In the genomic region with DNA sequence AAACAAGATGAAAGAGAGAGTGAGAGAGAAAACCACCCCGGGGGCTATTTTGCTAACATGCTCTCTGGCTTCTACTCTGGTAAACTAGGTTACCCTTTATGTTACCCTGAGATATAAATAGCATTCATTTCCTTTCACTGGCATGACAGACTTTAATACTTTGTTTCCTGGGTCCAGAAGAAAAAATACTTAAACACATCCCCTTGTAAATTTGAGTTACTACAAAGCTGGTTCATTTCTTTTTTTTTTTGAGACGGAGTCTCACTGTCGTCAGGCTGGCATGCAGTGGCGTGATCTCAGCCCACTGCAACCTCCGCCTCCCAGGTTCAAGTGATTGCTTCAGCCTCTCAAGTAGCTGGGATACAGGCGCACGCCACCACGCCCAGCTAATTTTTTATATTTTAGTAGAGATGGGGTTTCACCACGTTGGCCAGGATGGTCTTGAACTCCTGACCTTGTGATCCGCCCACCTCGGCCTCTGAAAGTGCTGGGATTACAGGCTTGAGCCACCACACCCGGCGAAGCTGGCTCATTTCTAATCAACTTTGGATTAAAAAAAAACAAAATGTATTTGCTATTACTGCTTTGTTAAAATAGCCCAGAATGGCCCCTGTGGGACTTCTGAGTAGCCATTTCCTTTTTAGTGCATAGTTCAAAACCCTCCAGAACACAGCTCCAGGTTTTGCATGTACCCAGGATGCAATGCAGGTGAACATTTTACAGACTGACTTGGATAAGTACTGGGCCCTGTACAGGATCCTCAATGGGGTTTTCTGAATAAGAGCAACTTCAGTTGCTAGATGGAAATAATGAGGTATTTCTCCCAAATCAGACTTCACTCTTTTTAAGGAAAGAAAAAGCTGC, we compare ENCODE assay signal across 9 cellular contexts. TPM values are rescaled to one million over a fixed set of nuclear protein-coding genes. Genes with fewer than 3 reads are reported as not detected.
DNase-seq lines count a peak whose midpoint lies in the region; ATAC-seq and TF ChIP-seq lines count a peak whose summit lies in the region.
"Had no signal": no experiment of that assay in that cellular context is flagged by ENCODE, and none has a peak within 500 bp of the region (broad histone marks: within the 10 kb centered on the region; RNA-seq: fewer than 3 reads in every experiment).

No MANE protein-coding gene starts in this region.

- peak overlapping the region; percentile 69 for H3K27ac Mint-ChIP-seq in mesothelial cell of epicardium

- DNase-seq in EH (ENCODE audit: low read depth): peak; percentile 58
- DNase-seq in Peyer's patch: no peak
- no peak for DNase-seq in mesothelial cell of epicardium (ENCODE audit: low spot score in 2 of 2, unreplicated experiment in 2 of 2)
- DNase-seq in NCI-H446 treated with DMSO at 0.1 percent for 48 hours (lab: John Stamatoyannopoulos, UW): no peak
- no peak for DNase-seq in esophagus muscularis mucosa (ENCODE audit: extremely low spot score)
- no peak for DNase-seq in NCI-H2107 treated with DMSO at 0.1 percent for 48 hours (lab: John Stamatoyannopoulos, UW; ENCODE audit: unreplicated experiment)
- DNase-seq in posterior cingulate gyrus: no peak

- H3K27me3 Mint-ChIP-seq in mesothelial cell of epicardium (ENCODE audit: low read depth): no peaks in the 10 kb centered on the region

- TF ChIP-seq CTCF in Peyer's patch (IDR thresholded peaks at IDR 0.05): no peak
- no peak for TF ChIP-seq CTCF in mesothelial cell of epicardium (IDR thresholded peaks at IDR 0.05; ENCODE audit: unreplicated experiment)
- no peak for TF ChIP-seq CTCF in esophagus muscularis mucosa (IDR thresholded peaks at IDR 0.05)

- H3K4me3 ChIP-seq in Peyer's patch: no peak overlapping the region
- no peak overlapping the region for H3K4me3 ChIP-seq in esophagus muscularis mucosa

- peaks cover 0 to 20% (median 3%) of the 10 kb centered on the region in 4 donors for H3K4me1 ChIP-seq in Peyer's patch
- H3K4me1 ChIP-seq in esophagus muscularis mucosa: peaks cover 26 to 40% (median 32%) of the 10 kb centered on the region in 4 donors

- H3K36me3 Mint-ChIP-seq in mesothelial cell of epicardium: peaks cover 5% of the 10 kb centered on the region

- intact Hi-C loops in esophagus muscularis mucosa (cut with DNase I) (no loop called here), posterior cingulate gyrus (cut with DNase I) (no loop called here)

- H3K9me3 Mint-ChIP-seq in mesothelial cell of epicardium: no peaks in the 10 kb centered on the region
- H3K9me3 Mint-ChIP-seq: nephron had no signal

- ATAC-seq in GM19463 (IDR thresholded peaks at IDR 0.05; ENCODE audit: unreplicated experiment): peak; percentile 65

- H3K4me3 Mint-ChIP-seq in mesothelial cell of epicardium: no peak overlapping the region
- H3K4me3 Mint-ChIP-seq: nephron had no signal

- TF ChIP-seq POLR2A in Peyer's patch (IDR thresholded peaks at IDR 0.05): no peak
- TF ChIP-seq POLR2A in esophagus muscularis mucosa (IDR thresholded peaks at IDR 0.05; ENCODE audit: low read depth): no peak

- peaks cover 19% of the 10 kb centered on the region for H3K4me1 Mint-ChIP-seq in mesothelial cell of epicardium

- no peak for TF ChIP-seq EP300 in esophagus muscularis mucosa (IDR thresholded peaks at IDR 0.05)

- 69% methylated on average over 13 of the region's 13 CpGs for WGBS in esophagus muscularis mucosa

- H3K36me3 ChIP-seq in Peyer's patch: peaks cover 0 to 2% (median 0%) of the 10 kb centered on the region in 3 donors
- peaks cover 0 to 48% (median 12%) of the 10 kb centered on the region in 4 donors for H3K36me3 ChIP-seq in esophagus muscularis mucosa

- H3K27ac ChIP-seq in Peyer's patch: peak overlapping the region in 3 of 4 donors; percentile 33 to 64 (median 44)
- peak overlapping the region in 2 of 4 donors; percentile 14 to 30 for H3K27ac ChIP-seq in esophagus muscularis mucosa (replicated peaks in 1 of 4)

- no peaks in the 10 kb centered on the region for H3K9me3 ChIP-seq in Peyer's patch
- no peaks in the 10 kb centered on the region for H3K9me3 ChIP-seq in esophagus muscularis mucosa

- no peaks in the 10 kb centered on the region for H3K27me3 ChIP-seq in Peyer's patch
- no peaks in the 10 kb centered on the region for H3K27me3 ChIP-seq in esophagus muscularis mucosa

RNA-seq across cellular contexts. Expression of a gene that starts 20.6 kb away (rescaled TPM):
- total RNA-seq in Peyer's patch (10 to 100 TPM; 24.7 to 56.9 (median 35.3) TPM), mesothelial cell of epicardium (20.7 to 21.5 TPM (median 20.9 TPM) in 3 replicates), esophagus muscularis mucosa (10 to 100 TPM; 31.1 to 38.9 (median 36.8) TPM)
